ENCODE assay signal across 9 cellular contexts in the genomic region with DNA sequence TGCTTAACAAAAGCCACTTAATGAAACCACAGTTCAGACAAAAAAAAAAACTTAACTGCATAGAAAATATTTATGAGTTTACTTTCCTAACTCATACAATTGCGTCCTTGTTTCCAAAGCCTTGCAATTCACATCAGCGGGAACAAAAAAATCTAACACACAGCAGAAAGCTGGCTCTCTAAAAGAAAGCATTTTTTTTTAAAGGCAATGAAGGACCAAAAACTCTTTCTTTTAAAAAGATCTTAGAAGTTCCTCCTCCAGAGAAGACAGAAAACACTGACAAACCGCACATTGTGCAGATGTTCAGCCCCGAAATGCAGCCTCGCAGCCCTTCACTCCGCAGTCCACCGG. TPM values are rescaled to one million over a fixed set of nuclear protein-coding genes. Genes with fewer than 3 reads are reported as not detected.
DNase-seq lines count a peak whose midpoint lies in the region; ATAC-seq and TF ChIP-seq lines count a peak whose summit lies in the region.
"Had no signal": no experiment of that assay in that cellular context is flagged by ENCODE, and none has a peak within 500 bp of the region (broad histone marks: within the 10 kb centered on the region; RNA-seq: fewer than 3 reads in every experiment).

No MANE protein-coding gene starts in this region.

- H3K27me3 ChIP-seq in CD4-positive, alpha-beta memory T cell (ENCODE audit: insufficient read depth, low read length), result no peaks in the 10 kb centered on the region
- H3K27me3 ChIP-seq in PC-9 (ENCODE audit: insufficient read depth, low read depth), result no peaks in the 10 kb centered on the region
- H3K27me3 ChIP-seq in esophagus squamous epithelium, result peaks cover 0 to 54% (median 0%) of the 10 kb centered on the region in 4 donors

- H3K4me1 Mint-ChIP-seq in CD4-positive, alpha-beta memory T cell, result peaks cover 9 to 25% (median 17%) of the 10 kb centered on the region in 4 donors
- H3K4me1 Mint-ChIP-seq in osteocyte (ENCODE audit: unreplicated experiment), result peaks cover 30% of the 10 kb centered on the region

- H3K4me1 ChIP-seq in CD4-positive, alpha-beta memory T cell (ENCODE audit: insufficient read depth, low read length), result no peaks in the 10 kb centered on the region
- peaks cover 14% of the 10 kb centered on the region for H3K4me1 ChIP-seq in PC-9 (replicated peaks; ENCODE audit: insufficient read depth)
- peaks cover 0 to 57% (median 0%) of the 10 kb centered on the region in 3 donors for H3K4me1 ChIP-seq in esophagus squamous epithelium

- TF ChIP-seq CTCF in PC-9 (conservative IDR thresholded peaks at IDR 0.05), result no peak
- TF ChIP-seq CTCF in esophagus squamous epithelium (IDR thresholded peaks at IDR 0.05), result no peak
- TF ChIP-seq CTCF in osteocyte (IDR thresholded peaks at IDR 0.05), result no peak

- H3K79me2 ChIP-seq in PC-9 (ENCODE audit: low read depth), result peaks cover 52% of the 10 kb centered on the region

- H3K27me3 Mint-ChIP-seq in CD4-positive, alpha-beta memory T cell, result peaks cover 35 to 36% of the 10 kb centered on the region in 2 donors
- no peaks in the 10 kb centered on the region for H3K27me3 Mint-ChIP-seq in osteocyte (ENCODE audit: unreplicated experiment)

- no TSS peak for BruUV-seq in PC-9 (replicated peaks; lab: Mats Ljungman, UMichigan)

- H3F3A ChIP-seq in PC-9 (ENCODE audit: insufficient read depth, low read depth), result no peaks in the 10 kb centered on the region; the same call in 1 of the 2 replicates

- ATAC-seq in HG03196 (IDR thresholded peaks at IDR 0.05; ENCODE audit: unreplicated experiment), result no peak
- ATAC-seq in HG02970 (IDR thresholded peaks at IDR 0.05; ENCODE audit: low FRiP score, unreplicated experiment), result no peak

- H3K9me3 Mint-ChIP-seq in CD4-positive, alpha-beta memory T cell, result peaks cover 0 to 24% (median 12%) of the 10 kb centered on the region in 8 donors
- peaks cover 2% of the 10 kb centered on the region for H3K9me3 Mint-ChIP-seq in osteocyte (ENCODE audit: unreplicated experiment)

- H3K27ac Mint-ChIP-seq in CD4-positive, alpha-beta memory T cell, result no peak overlapping the region
- H3K27ac Mint-ChIP-seq in osteocyte (ENCODE audit: unreplicated experiment), result peak overlapping the region; percentile 88

- peak overlapping the region; percentile 77 for H2AFZ ChIP-seq in PC-9

- WGBS in esophagus squamous epithelium, 2 donors, result 6 to 7% methylated on average over 4 to 7 of the region's 7 CpGs

- peaks cover 1 to 5% of the 10 kb centered on the region in 2 donors for H3K36me3 Mint-ChIP-seq in CD4-positive, alpha-beta memory T cell
- H3K36me3 Mint-ChIP-seq in osteocyte (ENCODE audit: unreplicated experiment), result peaks cover 2% of the 10 kb centered on the region

- CTCF ChIA-PET in CD4-positive, alpha-beta memory T cell (lab: Charles Lee; ENCODE audit: partially characterized antibody), result no interaction called here
- CTCF ChIA-PET in PC-9 (lab: Charles Lee), result interaction anchor here (0.7 to 1.8 kb wide), 2 partner anchors 53 to 1253 kb away, joined by 3 to 4 read pairs; no protein-coding TSS in a partner anchor

- H3K9me2 ChIP-seq in PC-9 (ENCODE audit: insufficient read depth), result no peaks in the 10 kb centered on the region

- H3K4me3 Mint-ChIP-seq in CD4-positive, alpha-beta memory T cell, result peak overlapping the region in 7 of 8 donors; percentile 21 to 59 (median 46)
- H3K4me3 Mint-ChIP-seq in osteocyte (ENCODE audit: unreplicated experiment), result peak overlapping the region; percentile 90

- H3K27ac ChIP-seq in CD4-positive, alpha-beta memory T cell (ENCODE audit: low read depth, low read length), result no peak overlapping the region
- H3K27ac ChIP-seq in PC-9 (no peak overlapping the region), esophagus squamous epithelium (peak overlapping the region; percentile 88 to 92 (median 91))

- no peak for DNase-seq in CD4-positive, alpha-beta memory T cell
- DNase-seq in PC-9 (no peak), esophagus squamous epithelium (lab: John Stamatoyannopoulos, UW) (no peak), osteocyte (ENCODE audit: extremely low spot score, unreplicated experiment) (no peak), NCI-H82 treated with DMSO at 0.1 percent for 48 hours (lab: John Stamatoyannopoulos, UW; ENCODE audit: unreplicated experiment) (no peak), RPMI8226 (no peak)
- DNase-seq: NCI-H1105 had no signal

- TF ChIP-seq POLR2A in esophagus squamous epithelium (IDR thresholded peaks at IDR 0.05), result no peak

- H3K9me3 ChIP-seq in CD4-positive, alpha-beta memory T cell (ENCODE audit: control insufficient read depth in 1 of 2, low read length in 2 of 2), result no peaks in the 10 kb centered on the region
- H3K9me3 ChIP-seq in PC-9 (ENCODE audit: insufficient read depth, low read depth), result peaks cover 5% of the 10 kb centered on the region; the same call in 1 of the 2 replicates
- H3K9me3 ChIP-seq in esophagus squamous epithelium, result peaks cover 0 to 11% (median 0%) of the 10 kb centered on the region in 3 donors

- intact Hi-C loops in CD4-positive, alpha-beta memory T cell (cut with micrococcal nuclease), result no loop called here
- intact Hi-C loops in PC-9 (cut with micrococcal nuclease; ENCODE audit: unreplicated experiment) (loop anchor here (10.0 kb wide), 3 partner anchors 248 to 592 kb away; no protein-coding TSS in a partner anchor), esophagus squamous epithelium (cut with DNase I) (no loop called here)

- POLR2A ChIA-PET in CD4-positive, alpha-beta memory T cell (lab: Charles Lee; ENCODE audit: partially characterized antibody), result no interaction called here
- POLR2A ChIA-PET in PC-9 (lab: Charles Lee; ENCODE audit: unreplicated experiment), result no interaction called here

- no peaks in the 10 kb centered on the region for H3K36me3 ChIP-seq in CD4-positive, alpha-beta memory T cell (ENCODE audit: insufficient read depth, low read length)
- no peaks in the 10 kb centered on the region for H3K36me3 ChIP-seq in PC-9 (ENCODE audit: low read depth)
- no peaks in the 10 kb centered on the region for H3K36me3 ChIP-seq in esophagus squamous epithelium

- peak overlapping the region; percentile 89 for H3K4me2 ChIP-seq in PC-9

- no peak overlapping the region for H3K4me3 ChIP-seq in CD4-positive, alpha-beta memory T cell (ENCODE audit: low read length in 2 of 2)
- peak overlapping the region; percentile 98 for H3K4me3 ChIP-seq in PC-9
- H3K4me3 ChIP-seq in esophagus squamous epithelium, result peak overlapping the region; percentile 75 to 94 (median 87)

- no peaks in the 10 kb centered on the region for H4K20me1 ChIP-seq in PC-9 (ENCODE audit: insufficient read depth)

RNA-seq across cellular contexts. Expression of gene FAT1, which starts 0.8 kb away (rescaled TPM):
- not detected for total RNA-seq in CD4-positive, alpha-beta memory T cell
- polyA plus RNA-seq in CD4-positive, alpha-beta memory T cell, result not detected
- total RNA-seq in PC-9 (2021) (59.5 and 73.2 TPM in 2 replicates), esophagus squamous epithelium (100 to 1,000 TPM in 1 of 4 donors, 10 to 100 TPM in 3; 21.0 to 109 (median 76.4) TPM), osteocyte (395 and 408 TPM in 2 replicates)

Comparison
In these comparisons a context has a peak if more than half of its experiments do, and no peak if none do; other contexts are left out.
1. H3K27ac ChIP-seq: peak in esophagus squamous epithelium (4 of 4); none in CD4-positive, alpha-beta memory T cell (single experiment) and PC-9 (single experiment).
2. H3K4me3 ChIP-seq: peak in PC-9 (single experiment) and esophagus squamous epithelium (4 of 4); none in CD4-positive, alpha-beta memory T cell (0 of 2).
3. RNA of gene FAT1, which starts 0.8 kb away (total RNA-seq): 395 to 408 TPM in osteocyte, 21.0 to 109 TPM in esophagus squamous epithelium and 59.5 to 73.2 TPM in PC-9; not detected in CD4-positive, alpha-beta memory T cell; every median in the first group is over 10 times any median in the second.